ENCODE assay signal across 12 cellular contexts in the genomic region with DNA sequence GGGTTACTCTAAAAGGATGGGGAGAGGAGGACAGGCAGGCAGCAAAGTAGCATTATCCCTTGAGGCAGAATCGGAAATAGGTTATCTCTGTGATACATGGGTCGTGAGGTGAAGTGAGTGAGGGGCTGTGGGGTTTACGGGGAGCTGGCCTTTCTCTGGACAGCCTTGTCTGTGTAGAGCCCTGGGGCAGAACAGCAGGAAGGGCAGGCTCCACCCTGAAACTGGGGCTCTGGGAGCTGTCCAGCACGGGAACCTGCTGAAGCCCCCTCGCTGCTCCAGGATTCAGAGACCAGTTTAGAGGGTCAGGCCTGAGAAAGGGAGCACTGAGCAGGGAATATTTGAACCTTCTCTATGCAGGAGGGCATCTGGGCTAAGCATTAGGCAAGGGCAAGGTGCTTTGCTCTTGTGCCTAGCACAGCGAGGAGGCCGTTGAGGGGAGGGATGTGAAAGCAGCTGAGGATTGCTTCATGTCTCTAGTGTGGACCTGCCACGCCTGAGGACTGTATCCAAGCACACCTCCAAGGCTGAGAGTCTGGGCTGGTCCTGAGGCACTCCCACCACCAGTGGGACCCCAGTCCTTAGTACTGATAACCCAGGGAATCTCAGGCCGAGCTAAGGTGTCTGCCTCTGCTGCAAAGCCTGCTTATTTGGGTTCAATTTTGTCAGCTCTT. TPM values are rescaled to one million over a fixed set of nuclear protein-coding genes. Genes with fewer than 3 reads are reported as not detected.
DNase-seq lines count a peak whose midpoint lies in the region; ATAC-seq and TF ChIP-seq lines count a peak whose summit lies in the region.
"Had no signal": no experiment of that assay in that cellular context is flagged by ENCODE, and none has a peak within 500 bp of the region (broad histone marks: within the 10 kb centered on the region; RNA-seq: fewer than 3 reads in every experiment).

No MANE protein-coding gene starts in this region.

- H3K27me3 ChIP-seq in RWPE2 (ENCODE audit: insufficient read depth, poor library complexity, severe bottlenecking) (no peaks in the 10 kb centered on the region), esophagus muscularis mucosa (no peaks in the 10 kb centered on the region)

- intact Hi-C loops in esophagus muscularis mucosa (cut with DNase I), result no loop called here

- H3K36me3 ChIP-seq in HEK293 (ENCODE audit: control insufficient read depth in 2 of 2, insufficient read depth in 1 of 2, low read length in 2 of 2) (no peaks in the 10 kb centered on the region), RWPE2 (ENCODE audit: low read depth) (no peaks in the 10 kb centered on the region), esophagus muscularis mucosa (peaks cover 0 to 11% (median 4%) of the 10 kb centered on the region in 4 donors)

- no peak for TF ChIP-seq CTCF in HEK293 (tag by site-specific recombination; IDR thresholded peaks at IDR 0.05)
- no peak for TF ChIP-seq CTCF in RWPE2 (IDR thresholded peaks at IDR 0.05; ENCODE audit: poor library complexity, severe bottlenecking)
- no peak for TF ChIP-seq CTCF in esophagus muscularis mucosa (IDR thresholded peaks at IDR 0.05)

- H3K4me1 ChIP-seq in HEK293 (ENCODE audit: control insufficient read depth, insufficient read depth, low read length) (peaks cover 24% of the 10 kb centered on the region), RWPE2 (ENCODE audit: insufficient read depth, poor library complexity, severe bottlenecking) (peaks cover 24% of the 10 kb centered on the region), esophagus muscularis mucosa (peaks cover 27 to 64% (median 52%) of the 10 kb centered on the region in 4 donors)

- no peaks in the 10 kb centered on the region for H3K9me3 ChIP-seq in HEK293 (ENCODE audit: control insufficient read depth, insufficient read depth, low read depth, low read length)
- no peaks in the 10 kb centered on the region for H3K9me3 ChIP-seq in RWPE2 (ENCODE audit: severe bottlenecking)
- H3K9me3 ChIP-seq in esophagus muscularis mucosa, result no peaks in the 10 kb centered on the region

- H3K27ac ChIP-seq in HEK293 (ENCODE audit: extremely low read depth, low read depth, low read length) (no peak overlapping the region), RWPE2 (ENCODE audit: poor library complexity, severe bottlenecking) (peak overlapping the region; percentile 70), esophagus muscularis mucosa (replicated peaks in 1 of 4) (no peak overlapping the region)

- no peak for TF ChIP-seq POLR2A in esophagus muscularis mucosa (IDR thresholded peaks at IDR 0.05; ENCODE audit: low read depth)

- POLR2A ChIA-PET in HEK293 (lab: Yijun Ruan, JAX), result no interaction called here

- peak; percentile 40 for DNase-seq in AG08395 (ENCODE audit: low spot score)
- no peak for DNase-seq in RWPE2 (ENCODE audit: low spot score)
- peak; percentile 90 for DNase-seq in iPS-NIHi11 (ENCODE audit: low spot score)
- no peak for DNase-seq in COLO668 (lab: John Stamatoyannopoulos, UW; ENCODE audit: unreplicated experiment)
- no peak for DNase-seq in esophagus muscularis mucosa (ENCODE audit: extremely low spot score)
- DNase-seq: anterior cingulate cortex; CD4-positive, alpha-beta T cell; NCI-H1092; NCI-H82 had no signal

- CTCF ChIA-PET in HEK293 (lab: Yijun Ruan, JAX), result interaction anchor here (0.5 to 0.7 kb wide), 4 partner anchors 64 to 366 kb away, joined by 3 to 7 read pairs (median 3); no protein-coding TSS in a partner anchor

- TF ChIP-seq EP300 in esophagus muscularis mucosa (IDR thresholded peaks at IDR 0.05), result no peak

- H3K4me3 ChIP-seq in HEK293 (ENCODE audit: low read depth, low read length), result no peak overlapping the region
- no peak overlapping the region for H3K4me3 ChIP-seq in RWPE2 (ENCODE audit: severe bottlenecking)
- no peak overlapping the region for H3K4me3 ChIP-seq in esophagus muscularis mucosa

- ATAC-seq in RWPE2 (ENCODE audit: low read depth) (no peak), HG02610 (IDR thresholded peaks at IDR 0.05; ENCODE audit: unreplicated experiment) (no peak), GM19397 (IDR thresholded peaks at IDR 0.05; ENCODE audit: unreplicated experiment) (no peak)

- 66% methylated on average over 7 of the region's 9 CpGs for WGBS in esophagus muscularis mucosa

TF ChIP-seq in HEK293, 187 proteins besides CTCF, POLR2A, EP300 and RAD21:
- TF ChIP-seq ZNF600 (tag by site-specific recombination; IDR thresholded peaks at IDR 0.05) (peak; percentile 59; the same call in 1 of the 2 replicates), KLF16 (tag by site-specific recombination; IDR thresholded peaks at IDR 0.05) (no peak), ZNF341 (tag by site-specific recombination; IDR thresholded peaks at IDR 0.05; ENCODE audit: low read depth) (peak; percentile 70)
- TF ChIP-seq, protein P1, sequence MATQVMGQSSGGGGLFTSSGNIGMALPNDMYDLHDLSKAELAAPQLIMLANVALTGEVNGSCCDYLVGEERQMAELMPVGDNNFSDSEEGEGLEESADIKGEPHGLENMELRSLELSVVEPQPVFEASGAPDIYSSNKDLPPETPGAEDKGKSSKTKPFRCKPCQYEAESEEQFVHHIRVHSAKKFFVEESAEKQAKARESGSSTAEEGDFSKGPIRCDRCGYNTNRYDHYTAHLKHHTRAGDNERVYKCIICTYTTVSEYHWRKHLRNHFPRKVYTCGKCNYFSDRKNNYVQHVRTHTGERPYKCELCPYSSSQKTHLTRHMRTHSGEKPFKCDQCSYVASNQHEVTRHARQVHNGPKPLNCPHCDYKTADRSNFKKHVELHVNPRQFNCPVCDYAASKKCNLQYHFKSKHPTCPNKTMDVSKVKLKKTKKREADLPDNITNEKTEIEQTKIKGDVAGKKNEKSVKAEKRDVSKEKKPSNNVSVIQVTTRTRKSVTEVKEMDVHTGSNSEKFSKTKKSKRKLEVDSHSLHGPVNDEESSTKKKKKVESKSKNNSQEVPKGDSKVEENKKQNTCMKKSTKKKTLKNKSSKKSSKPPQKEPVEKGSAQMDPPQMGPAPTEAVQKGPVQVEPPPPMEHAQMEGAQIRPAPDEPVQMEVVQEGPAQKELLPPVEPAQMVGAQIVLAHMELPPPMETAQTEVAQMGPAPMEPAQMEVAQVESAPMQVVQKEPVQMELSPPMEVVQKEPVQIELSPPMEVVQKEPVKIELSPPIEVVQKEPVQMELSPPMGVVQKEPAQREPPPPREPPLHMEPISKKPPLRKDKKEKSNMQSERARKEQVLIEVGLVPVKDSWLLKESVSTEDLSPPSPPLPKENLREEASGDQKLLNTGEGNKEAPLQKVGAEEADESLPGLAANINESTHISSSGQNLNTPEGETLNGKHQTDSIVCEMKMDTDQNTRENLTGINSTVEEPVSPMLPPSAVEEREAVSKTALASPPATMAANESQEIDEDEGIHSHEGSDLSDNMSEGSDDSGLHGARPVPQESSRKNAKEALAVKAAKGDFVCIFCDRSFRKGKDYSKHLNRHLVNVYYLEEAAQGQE (tag by site-specific recombination; IDR thresholded peaks at IDR 0.05), result peak; percentile 99

RNA-seq across cellular contexts. Expression of a gene that starts 55.8 kb away (rescaled TPM):
- 10 to 100 TPM; 12.9 to 35.5 (median 21.9) TPM for total RNA-seq in esophagus muscularis mucosa

Comparison
In these comparisons a context has a peak if more than half of its experiments do, and no peak if none do; other contexts are left out.
1. DNase-seq: peak in AG08395 (single experiment) and iPS-NIHi11 (single experiment); none in RWPE2 (single experiment), COLO668 (single experiment) and esophagus muscularis mucosa (single experiment).